ENCODE assay signal across 19 cellular contexts in genomic region chr16:28108590-28109247, GRCh38. TPM values are rescaled to one million over a fixed set of nuclear protein-coding genes. Genes with fewer than 3 reads are reported as not detected.
DNase-seq lines count a peak whose midpoint lies in the region; ATAC-seq and TF ChIP-seq lines count a peak whose summit lies in the region.
"Had no signal": no experiment of that assay in that cellular context is flagged by ENCODE, and none has a peak within 500 bp of the region (broad histone marks: within the 10 kb centered on the region; RNA-seq: fewer than 3 reads in every experiment).

No MANE protein-coding gene starts in this region.

- peak in 1 of 2 donors; percentile 44 for DNase-seq in activated naive CD4-positive, alpha-beta T cell treated with anti-CD3 and anti-CD28 coated beads, Interleukin-2, amount 50 U/mL, for 72 hours (ENCODE audit: low spot score in 2 of 2)
- DNase-seq in activated naive CD4-positive, alpha-beta T cell treated with Interleukin-2 at 50 U/mL for 16 hours = no peak
- DNase-seq in NOMO-1 treated with dmso at 0.1 percent for 144 hours (lab: John Stamatoyannopoulos, UW; ENCODE audit: unreplicated experiment) (peak; percentile 13), endodermal cell (no peak), GM13977 (ENCODE audit: low spot score) (no peak), inferior parietal cortex (ENCODE audit: extremely low spot score) (no peak)
- no peak for DNase-seq in stimulated activated naive B cell treated with anti-CD40 and anti-IgM and Interleukin-4, amounts not matched to agents 10 μg/mL and 1 μg/mL and 100 μg/mL, for 72 hours
- DNase-seq: activated CD4-positive, alpha-beta memory T cell treated with anti-CD3 and anti-CD28 coated beads for 36 hours; activated effector memory CD4-positive, alpha-beta T cell treated with Interleukin-2 at 50 U/mL for 16 hours; colonic mucosa; foreskin fibroblast; GM23248; NCI-H1105; pancreas; PC-9; T1000 had no signal

- no peaks in the 10 kb centered on the region for H3K9me3 ChIP-seq in endodermal cell (ENCODE audit: control insufficient read depth, low read length)
- H3K9me3 ChIP-seq: colonic mucosa, pancreas, SJSA1 had no signal

- H3K36me3 Mint-ChIP-seq in activated naive CD4-positive, alpha-beta T cell treated with anti-CD3 and anti-CD28 coated beads, Interleukin-2, amount 50 U/mL, for 72 hours = peaks cover 12 to 19% of the 10 kb centered on the region in 2 donors
- H3K36me3 Mint-ChIP-seq in endodermal cell (ENCODE audit: low read depth) = peaks cover 59% of the 10 kb centered on the region
- H3K36me3 Mint-ChIP-seq in stimulated activated naive B cell treated with anti-CD40 and anti-IgM and Interleukin-4, amounts not matched to agents 10 μg/mL and 1 μg/mL and 100 μg/mL, for 72 hours = peaks cover 42 to 64% of the 10 kb centered on the region in 2 donors

- in situ Hi-C loops in GM13977 (cut with MboI; ENCODE audit: low pct_unique_long_range_greater_than_20kb, low sequenced_read_pairs, unreplicated experiment) = no loop called here

- TF ChIP-seq CTCF in endodermal cell (conservative IDR thresholded peaks at IDR 0.05) (no peak), GM13977 (IDR thresholded peaks at IDR 0.05; ENCODE audit: extremely low read depth, insufficient read depth, missing control alignments) (no peak)

- peaks cover 71% of the 10 kb centered on the region for H3K36me3 ChIP-seq in endodermal cell (ENCODE audit: control insufficient read depth, insufficient read depth, low read length)

- no peak for ATAC-seq in activated naive CD4-positive, alpha-beta T cell treated with anti-CD3 and anti-CD28 coated beads, Interleukin-2, amount 50 U/mL, for 72 hours
- no peak for ATAC-seq in stimulated activated naive B cell treated with anti-CD40 and anti-IgM and Interleukin-4, amounts not matched to agents 10 μg/mL and 1 μg/mL and 100 μg/mL, for 72 hours (replicated peaks)
- ATAC-seq in GM18519 (IDR thresholded peaks at IDR 0.05; ENCODE audit: low FRiP score, unreplicated experiment) = no peak
- ATAC-seq: GM12878 had no signal

- H3K27ac ChIP-seq in endodermal cell (ENCODE audit: low read depth, low read length) = no peak overlapping the region
- H3K27ac ChIP-seq: colonic mucosa, GM23248, pancreas, PC-9, SJSA1 had no signal

- H3K27ac Mint-ChIP-seq in activated naive CD4-positive, alpha-beta T cell treated with anti-CD3 and anti-CD28 coated beads, Interleukin-2, amount 50 U/mL, for 72 hours = peak overlapping the region; percentile 80 to 95
- peak overlapping the region; percentile 53 for H3K27ac Mint-ChIP-seq in endodermal cell
- peak overlapping the region; percentile 59 for H3K27ac Mint-ChIP-seq in stimulated activated naive B cell treated with anti-CD40 and anti-IgM and Interleukin-4, amounts not matched to agents 10 μg/mL and 1 μg/mL and 100 μg/mL, for 72 hours

- H3K9me3 Mint-ChIP-seq in activated naive CD4-positive, alpha-beta T cell treated with anti-CD3 and anti-CD28 coated beads, Interleukin-2, amount 50 U/mL, for 72 hours = no peaks in the 10 kb centered on the region
- H3K9me3 Mint-ChIP-seq in endodermal cell = no peaks in the 10 kb centered on the region
- no peaks in the 10 kb centered on the region for H3K9me3 Mint-ChIP-seq in stimulated activated naive B cell treated with anti-CD40 and anti-IgM and Interleukin-4, amounts not matched to agents 10 μg/mL and 1 μg/mL and 100 μg/mL, for 72 hours
- H3K9me3 Mint-ChIP-seq: activated CD4-positive, alpha-beta memory T cell treated with anti-CD3 and anti-CD28 coated beads for 36 hours had no signal

- H3K27me3 Mint-ChIP-seq in endodermal cell (ENCODE audit: insufficient read depth) = no peaks in the 10 kb centered on the region
- H3K27me3 Mint-ChIP-seq in stimulated activated naive B cell treated with anti-CD40 and anti-IgM and Interleukin-4, amounts not matched to agents 10 μg/mL and 1 μg/mL and 100 μg/mL, for 72 hours = no peaks in the 10 kb centered on the region
- H3K27me3 Mint-ChIP-seq: activated CD4-positive, alpha-beta memory T cell treated with anti-CD3 and anti-CD28 coated beads for 36 hours had no signal

- WGBS in endodermal cell (ENCODE audit: insufficient coverage in 1 of 2, insufficient read length in 1 of 2), 2 experiments = 89% methylated on average over 9 to 12 of the region's 12 CpGs

- H3K4me3 Mint-ChIP-seq in endodermal cell = no peak overlapping the region
- no peak overlapping the region for H3K4me3 Mint-ChIP-seq in stimulated activated naive B cell treated with anti-CD40 and anti-IgM and Interleukin-4, amounts not matched to agents 10 μg/mL and 1 μg/mL and 100 μg/mL, for 72 hours
- H3K4me3 Mint-ChIP-seq: activated CD4-positive, alpha-beta memory T cell treated with anti-CD3 and anti-CD28 coated beads for 36 hours had no signal

- no peaks in the 10 kb centered on the region for H3K4me1 Mint-ChIP-seq in endodermal cell
- peaks cover 5 to 8% of the 10 kb centered on the region in 2 donors for H3K4me1 Mint-ChIP-seq in stimulated activated naive B cell treated with anti-CD40 and anti-IgM and Interleukin-4, amounts not matched to agents 10 μg/mL and 1 μg/mL and 100 μg/mL, for 72 hours

- no peak overlapping the region for H3K9ac ChIP-seq in endodermal cell (ENCODE audit: extremely low read depth, low read length, poor library complexity, severe bottlenecking)
- H3K9ac ChIP-seq: GM23248 had no signal

- H3K4me3 ChIP-seq in endodermal cell (ENCODE audit: low read length) = no peak overlapping the region
- H3K4me3 ChIP-seq: colonic mucosa, GM12878, GM23248, pancreas, PC-9, SJSA1 had no signal

- no peaks in the 10 kb centered on the region for H3K27me3 ChIP-seq in endodermal cell (ENCODE audit: control insufficient read depth, insufficient read depth, low read length, poor library complexity, severe bottlenecking)
- H3K27me3 ChIP-seq: colonic mucosa, pancreas, SJSA1 had no signal

- no peaks in the 10 kb centered on the region for H3K4me1 ChIP-seq in endodermal cell (ENCODE audit: control insufficient read depth, insufficient read depth, low read length)
- H3K4me1 ChIP-seq: colonic mucosa, pancreas, SJSA1 had no signal

RNA-seq across cellular contexts. Expression of gene GSG1L, which starts 45.2 kb away (rescaled TPM):
- total RNA-seq in activated naive CD4-positive, alpha-beta T cell treated with anti-CD3 and anti-CD28 coated beads, Interleukin-2, amount 50 U/mL, for 72 hours = under 1 TPM in 1 of 2 donors, not detected in 1; 0.52 TPM
- total RNA-seq in endodermal cell = under 1 TPM in 1 of 2 donors, not detected in 1; 0.24 TPM
- 0.25 TPM for polyA plus RNA-seq in endodermal cell (2013, experiment 1 of 2)
- 0.17 TPM for polyA plus RNA-seq in endodermal cell (2013, experiment 2 of 2)
- total RNA-seq: GM12878, GM23248, PC-9, SJSA1 had no signal
- polyA plus RNA-seq: GM12878, GM23248 had no signal
